Comparison of ENCODE assay signal across 22 cellular contexts in the genomic region with DNA sequence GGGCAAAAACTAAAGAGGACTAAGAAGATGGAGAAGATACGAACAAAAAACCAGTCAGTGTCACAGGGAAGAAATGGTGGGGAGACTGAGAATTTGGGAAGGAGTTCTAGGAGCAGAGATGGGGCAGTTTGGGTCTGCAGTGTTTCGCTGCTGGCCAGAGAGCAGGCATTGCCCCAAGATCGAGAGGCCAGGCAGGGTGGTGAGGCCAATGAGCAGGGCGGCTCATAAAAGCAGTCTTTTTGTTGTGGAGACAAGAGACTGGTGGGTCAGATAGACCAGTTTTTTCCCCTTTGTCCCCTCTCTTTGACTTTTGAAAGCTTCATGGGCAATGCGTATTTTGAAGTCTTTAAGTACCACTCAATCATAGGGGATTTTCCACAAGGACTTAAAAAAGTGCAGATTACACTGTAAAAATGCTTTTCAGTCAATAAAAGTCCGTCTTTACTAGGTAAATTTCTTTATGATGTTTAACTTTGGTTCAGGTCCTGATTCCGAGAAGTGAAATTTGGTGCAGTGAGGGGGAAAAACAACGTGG.
"Had no signal": no experiment of that assay in that cellular context is flagged by ENCODE, and none has a peak within 500 bp of the region (broad histone marks: within the 10 kb centered on the region; RNA-seq: fewer than 3 reads in every experiment).

No MANE protein-coding gene starts in this region.

- H3K27me3 Mint-ChIP-seq: stimulated activated naive B cell treated with anti-CD40 and anti-IgM and Interleukin-4, amounts not matched to agents 10 μg/mL and 1 μg/mL and 100 μg/mL, for 72 hours had no signal

- H3K9me3 ChIP-seq: gastrocnemius medialis, left ventricle myocardium inferior, ovary, right atrium auricular region, sigmoid colon, stomach, thoracic aorta had no signal

- H3K27ac ChIP-seq: coronary artery, gastrocnemius medialis, left ventricle myocardium inferior, ovary, right atrium auricular region, sigmoid colon, stomach, thoracic aorta had no signal

- H3K4me1 ChIP-seq: gastrocnemius medialis, left ventricle myocardium inferior, right atrium auricular region, sigmoid colon had no signal

- H3K4me3 ChIP-seq: coronary artery, gastrocnemius medialis, left ventricle myocardium inferior, lung, ovary, right atrium auricular region, sigmoid colon, skin epidermis, stomach, thoracic aorta had no signal

- ATAC-seq: gastrocnemius medialis; naive thymus-derived CD8-positive, alpha-beta T cell; stimulated activated naive B cell treated with anti-CD40 and anti-IgM and Interleukin-4, amounts not matched to agents 10 μg/mL and 1 μg/mL and 100 μg/mL, for 72 hours had no signal

- DNase-seq: effector CD4-positive, alpha-beta T cell; endodermal cell; erythroblast; gastrocnemius medialis; immature natural killer cell; left ventricle myocardium inferior; mesenchymal stem cell; naive thymus-derived CD8-positive, alpha-beta T cell; nucleus accumbens; ovary; sigmoid colon; stimulated activated CD4-positive, alpha-beta T cell treated with anti-CD3 and anti-CD28 coated beads, Interleukin-2, amount 100 ng/mL, for 24 hours; stimulated activated CD4-positive, alpha-beta T cell treated with anti-CD3 and anti-CD28 coated beads, Interleukin-4, amount 100 ng/mL, for 4 hours; stimulated activated naive B cell treated with anti-CD40 and anti-IgM and Interleukin-4, amounts not matched to agents 10 μg/mL and 1 μg/mL and 100 μg/mL, for 72 hours; stomach; substantia nigra; trophoblast cell had no signal

- H3K36me3 ChIP-seq: gastrocnemius medialis, left ventricle myocardium inferior, ovary, right atrium auricular region, sigmoid colon, stomach, thoracic aorta had no signal

- H3K27me3 ChIP-seq: gastrocnemius medialis, ovary, right atrium auricular region, sigmoid colon, stomach had no signal

- H3K36me3 Mint-ChIP-seq: immature natural killer cell; naive thymus-derived CD8-positive, alpha-beta T cell; stimulated activated naive B cell treated with anti-CD40 and anti-IgM and Interleukin-4, amounts not matched to agents 10 μg/mL and 1 μg/mL and 100 μg/mL, for 72 hours had no signal

- H3K9me3 Mint-ChIP-seq: endodermal cell, immature natural killer cell had no signal

- H3K27ac Mint-ChIP-seq: endodermal cell; immature natural killer cell; naive thymus-derived CD8-positive, alpha-beta T cell; stimulated activated naive B cell treated with anti-CD40 and anti-IgM and Interleukin-4, amounts not matched to agents 10 μg/mL and 1 μg/mL and 100 μg/mL, for 72 hours had no signal

- H3K4me1 Mint-ChIP-seq: immature natural killer cell; stimulated activated naive B cell treated with anti-CD40 and anti-IgM and Interleukin-4, amounts not matched to agents 10 μg/mL and 1 μg/mL and 100 μg/mL, for 72 hours had no signal

- H3K4me3 Mint-ChIP-seq: endodermal cell; immature natural killer cell; naive thymus-derived CD8-positive, alpha-beta T cell; stimulated activated naive B cell treated with anti-CD40 and anti-IgM and Interleukin-4, amounts not matched to agents 10 μg/mL and 1 μg/mL and 100 μg/mL, for 72 hours had no signal
